In the genomic region with DNA sequence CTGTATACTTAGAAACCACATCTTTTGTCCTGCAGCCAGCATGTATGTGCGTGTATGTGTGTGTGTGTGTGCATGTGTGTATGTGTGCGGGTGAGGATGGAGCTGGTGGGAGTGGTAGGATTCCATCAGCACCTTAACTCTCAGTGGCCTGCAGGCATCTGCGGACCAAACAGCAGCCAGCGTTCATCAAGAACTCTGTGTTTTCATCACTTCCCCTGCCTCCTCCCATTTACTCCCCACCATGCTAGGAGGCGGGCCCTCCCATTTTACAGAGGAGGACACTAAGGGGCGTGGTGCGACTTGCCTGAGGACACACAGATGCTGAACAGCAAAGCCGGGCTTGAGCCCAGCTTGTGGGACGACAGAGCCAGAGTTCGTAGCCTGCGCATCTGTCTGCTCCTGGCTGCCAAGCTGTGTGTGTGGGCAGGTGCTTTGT, we compare ENCODE assay signal across 8 cellular contexts. TPM values are rescaled to one million over a fixed set of nuclear protein-coding genes. Genes with fewer than 3 reads are reported as not detected.
DNase-seq lines count a peak whose midpoint lies in the region; ATAC-seq, FAIRE-seq and TF ChIP-seq lines count a peak whose summit lies in the region.

No MANE protein-coding gene starts in this region.

- H3K27ac Mint-ChIP-seq in activated CD4-positive, alpha-beta T cell treated with anti-CD3 and anti-CD28 coated beads for 36 hours = no peak overlapping the region
- peak overlapping the region; percentile 47 for H3K27ac Mint-ChIP-seq in type B pancreatic cell
- no peak overlapping the region for H3K27ac Mint-ChIP-seq in T-helper 2 cell treated with Interferon-gamma antibody and Interleukin-4, amounts not matched to agents 5 μg/mL and 100 μg/mL, for 36 hours

- peak; percentile 24 for DNase-seq in activated CD4-positive, alpha-beta T cell treated with anti-CD3 and anti-CD28 coated beads for 36 hours
- no peak for DNase-seq in activated CD4-positive, alpha-beta T cell treated with anti-CD3 and anti-CD28 coated beads, Interleukin-2, amount 50 U/mL, for 4 hours
- DNase-seq in NOMO-1 treated with DMSO at 0.1 percent for 48 hours (lab: John Stamatoyannopoulos, UW; ENCODE audit: unreplicated experiment) = peak; percentile 16
- peak; percentile 51 for DNase-seq in fibroblast of pulmonary artery (ENCODE audit: low read depth)
- no peak for DNase-seq in type B pancreatic cell (ENCODE audit: extremely low spot score, unreplicated experiment)
- DNase-seq in small intestine = no peak
- no peak for DNase-seq in T-helper 2 cell treated with Interferon-gamma antibody and Interleukin-4, amounts not matched to agents 5 μg/mL and 100 μg/mL, for 36 hours (ENCODE audit: low spot score)

- H3K4me1 ChIP-seq in small intestine (ENCODE audit: control insufficient read depth in 2 of 2, insufficient read depth in 1 of 2, low read depth in 1 of 2, low read length in 1 of 2) = no peaks in the 10 kb centered on the region

- CTCF ChIA-PET in activated CD4-positive, alpha-beta T cell treated with anti-CD3 and anti-CD28 coated beads for 36 hours (lab: Charles Lee) = interaction anchor here (0.5 kb wide), 1 partner anchor 308 kb away, joined by 3 read pairs; no protein-coding TSS in a partner anchor

- peaks cover 31% of the 10 kb centered on the region for H3K27me3 Mint-ChIP-seq in activated CD4-positive, alpha-beta T cell treated with anti-CD3 and anti-CD28 coated beads for 36 hours
- peaks cover 51% of the 10 kb centered on the region for H3K27me3 Mint-ChIP-seq in type B pancreatic cell
- peaks cover 49% of the 10 kb centered on the region for H3K27me3 Mint-ChIP-seq in T-helper 2 cell treated with Interferon-gamma antibody and Interleukin-4, amounts not matched to agents 5 μg/mL and 100 μg/mL, for 36 hours (ENCODE audit: low read depth)

- peaks cover 0 to 6% of the 10 kb centered on the region in 2 donors for H3K27me3 ChIP-seq in small intestine (ENCODE audit: control insufficient read depth in 2 of 2, insufficient read depth in 2 of 2, low read length in 2 of 2)

- H3K4me1 Mint-ChIP-seq in activated CD4-positive, alpha-beta T cell treated with anti-CD3 and anti-CD28 coated beads for 36 hours = peaks cover 19% of the 10 kb centered on the region
- H3K4me1 Mint-ChIP-seq in type B pancreatic cell (ENCODE audit: unreplicated experiment) = peaks cover 66% of the 10 kb centered on the region
- H3K4me1 Mint-ChIP-seq in T-helper 2 cell treated with Interferon-gamma antibody and Interleukin-4, amounts not matched to agents 5 μg/mL and 100 μg/mL, for 36 hours (ENCODE audit: low read depth) = peaks cover 13% of the 10 kb centered on the region

- no peaks in the 10 kb centered on the region for H3K9me3 Mint-ChIP-seq in activated CD4-positive, alpha-beta T cell treated with anti-CD3 and anti-CD28 coated beads for 36 hours (ENCODE audit: low read depth)
- no peaks in the 10 kb centered on the region for H3K9me3 Mint-ChIP-seq in type B pancreatic cell
- H3K9me3 Mint-ChIP-seq in T-helper 2 cell treated with Interferon-gamma antibody and Interleukin-4, amounts not matched to agents 5 μg/mL and 100 μg/mL, for 36 hours = no peaks in the 10 kb centered on the region

- H3K36me3 ChIP-seq in small intestine (ENCODE audit: control insufficient read depth in 2 of 2, insufficient read depth in 2 of 2, low read length in 2 of 2) = no peaks in the 10 kb centered on the region

- no peak for ATAC-seq in activated CD4-positive, alpha-beta T cell treated with anti-CD3 and anti-CD28 coated beads for 36 hours
- no peak for ATAC-seq in HG02588 (IDR thresholded peaks at IDR 0.05; ENCODE audit: unreplicated experiment)

- no peak overlapping the region for H3K4me3 Mint-ChIP-seq in activated CD4-positive, alpha-beta T cell treated with anti-CD3 and anti-CD28 coated beads for 36 hours
- peak overlapping the region; percentile 21 for H3K4me3 Mint-ChIP-seq in type B pancreatic cell
- H3K4me3 Mint-ChIP-seq in T-helper 2 cell treated with Interferon-gamma antibody and Interleukin-4, amounts not matched to agents 5 μg/mL and 100 μg/mL, for 36 hours = no peak overlapping the region

- H3K4me3 ChIP-seq in fibroblast of pulmonary artery (replicated peaks; ENCODE audit: low read depth, low read length) (no peak overlapping the region), small intestine (ENCODE audit: low read depth in 1 of 2, low read length in 2 of 2) (no peak overlapping the region)

- POLR2A ChIA-PET in activated CD4-positive, alpha-beta T cell treated with anti-CD3 and anti-CD28 coated beads for 36 hours (lab: Charles Lee) = no interaction called here

- 17 to 24% (median 20%) methylated on average over 11 of the region's 11 CpGs for WGBS in small intestine, 3 donors

- TF ChIP-seq CTCF in fibroblast of pulmonary artery (IDR thresholded peaks at IDR 0.05; ENCODE audit: low read length, missing control alignments) (no peak), type B pancreatic cell (conservative IDR thresholded peaks at IDR 0.05) (no peak)

- H3K36me3 Mint-ChIP-seq in activated CD4-positive, alpha-beta T cell treated with anti-CD3 and anti-CD28 coated beads for 36 hours (ENCODE audit: low read depth) = no peaks in the 10 kb centered on the region
- no peaks in the 10 kb centered on the region for H3K36me3 Mint-ChIP-seq in type B pancreatic cell
- no peaks in the 10 kb centered on the region for H3K36me3 Mint-ChIP-seq in T-helper 2 cell treated with Interferon-gamma antibody and Interleukin-4, amounts not matched to agents 5 μg/mL and 100 μg/mL, for 36 hours (ENCODE audit: low read depth)

- no peaks in the 10 kb centered on the region for H3K9me3 ChIP-seq in small intestine (ENCODE audit: control insufficient read depth, low read depth)

- no peak for FAIRE-seq in small intestine (lab: Jason Lieb, UNC)

- no peak overlapping the region for H3K27ac ChIP-seq in small intestine (ENCODE audit: low read depth in 1 of 2, low read length in 1 of 2)

- intact Hi-C loops in activated CD4-positive, alpha-beta T cell treated with anti-CD3 and anti-CD28 coated beads for 36 hours (cut with DNase I, micrococcal nuclease) = no loop called here

RNA-seq across cellular contexts. Expression of gene VSTM2L, which starts 8.9 kb away (rescaled TPM):
- not detected for total RNA-seq in activated CD4-positive, alpha-beta T cell treated with anti-CD3 and anti-CD28 coated beads for 36 hours
- 11.4 and 11.6 TPM in 2 replicates for total RNA-seq in type B pancreatic cell (ENCODE audit: low replicate concordance)
- 1 to 10 TPM in 1 of 3 donors, under 1 TPM in 2; 0.67 to 1.5 (median 0.81) TPM for polyA plus RNA-seq in small intestine

Comparison
In these comparisons a context has a peak if more than half of its experiments do, and no peak if none do; other contexts are left out.
1. DNase-seq: peak in activated CD4-positive, alpha-beta T cell treated with anti-CD3 and anti-CD28 coated beads for 36 hours (single experiment), NOMO-1 treated with DMSO at 0.1 percent for 48 hours (single experiment) and fibroblast of pulmonary artery (single experiment); none in activated CD4-positive, alpha-beta T cell treated with anti-CD3 and anti-CD28 coated beads, Interleukin-2, amount 50 U/mL, for 4 hours (0 of 2), type B pancreatic cell (single experiment), small intestine (single experiment) and T-helper 2 cell treated with Interferon-gamma antibody and Interleukin-4, amounts not matched to agents 5 μg/mL and 100 μg/mL, for 36 hours (single experiment).
2. RNA of gene VSTM2L, which starts 8.9 kb away (total RNA-seq): 11.4 to 11.6 TPM in type B pancreatic cell; not detected in activated CD4-positive, alpha-beta T cell treated with anti-CD3 and anti-CD28 coated beads for 36 hours; every median in the first group is over 10 times any median in the second.